ENCODE assay signal across 2 cellular contexts in the genomic region with DNA sequence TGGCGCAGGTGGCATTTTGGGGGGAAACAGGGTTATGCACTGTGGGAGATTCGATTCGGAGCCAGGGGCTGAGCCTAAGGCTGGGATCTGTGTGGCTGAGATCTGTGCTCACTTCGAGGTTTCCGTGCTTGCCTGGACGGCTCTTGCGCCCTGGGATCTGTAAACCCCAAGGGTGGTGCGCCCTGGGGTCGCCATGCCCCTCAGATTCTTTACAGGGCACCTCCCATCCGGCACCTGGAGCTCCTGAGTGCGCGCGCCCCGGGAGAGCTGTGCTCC.
TF ChIP-seq lines count a peak whose summit lies in the region.

No MANE protein-coding gene starts in this region.

TF ChIP-seq in GM12878, 131 proteins besides CTCF, POLR2A, EP300 and RAD21:
- TF ChIP-seq CREM (IDR thresholded peaks at IDR 0.05; ENCODE audit: low read depth): no peak
- no peak for TF ChIP-seq RAD51 (IDR thresholded peaks at IDR 0.05)
- no peak for TF ChIP-seq RCOR1 (conservative IDR thresholded peaks at IDR 0.05; ENCODE audit: low read depth, low read length)
- TF ChIP-seq SUPT20H (IDR thresholded peaks at IDR 0.05; ENCODE audit: borderline replicate concordance, control insufficient read depth, low read depth, low read length): no peak
- TF ChIP-seq, protein P1, sequence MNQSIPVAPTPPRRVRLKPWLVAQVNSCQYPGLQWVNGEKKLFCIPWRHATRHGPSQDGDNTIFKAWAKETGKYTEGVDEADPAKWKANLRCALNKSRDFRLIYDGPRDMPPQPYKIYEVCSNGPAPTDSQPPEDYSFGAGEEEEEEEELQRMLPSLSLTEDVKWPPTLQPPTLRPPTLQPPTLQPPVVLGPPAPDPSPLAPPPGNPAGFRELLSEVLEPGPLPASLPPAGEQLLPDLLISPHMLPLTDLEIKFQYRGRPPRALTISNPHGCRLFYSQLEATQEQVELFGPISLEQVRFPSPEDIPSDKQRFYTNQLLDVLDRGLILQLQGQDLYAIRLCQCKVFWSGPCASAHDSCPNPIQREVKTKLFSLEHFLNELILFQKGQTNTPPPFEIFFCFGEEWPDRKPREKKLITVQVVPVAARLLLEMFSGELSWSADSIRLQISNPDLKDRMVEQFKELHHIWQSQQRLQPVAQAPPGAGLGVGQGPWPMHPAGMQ (IDR thresholded peaks at IDR 0.05; ENCODE audit: borderline replicate concordance): no peak
- TF ChIP-seq ZNF207 (IDR thresholded peaks at IDR 0.05; ENCODE audit: borderline replicate concordance): no peak
- TF ChIP-seq HDAC6 (IDR thresholded peaks at IDR 0.05; ENCODE audit: unreplicated experiment): peak; percentile 38
- no peak for TF ChIP-seq EZH2 (IDR thresholded peaks at IDR 0.05; ENCODE audit: borderline replicate concordance, control insufficient read depth, low read depth, low read length)

TF ChIP-seq in HEK293T, 16 proteins besides CTCF, POLR2A, EP300 and RAD21:
- TF ChIP-seq ELF4 (IDR thresholded peaks at IDR 0.05) (no peak), LEF1 (IDR thresholded peaks at IDR 0.05; ENCODE audit: borderline replicate concordance) (no peak), SP1 (IDR thresholded peaks at IDR 0.05) (no peak), L3MBTL2 (conservative IDR thresholded peaks at IDR 0.05) (no peak), NFRKB (IDR thresholded peaks at IDR 0.05) (no peak), FOXA1 (IDR thresholded peaks at IDR 0.05) (no peak), FOXM1 (IDR thresholded peaks at IDR 0.05; ENCODE audit: borderline replicate concordance) (no peak), ZNF384 (IDR thresholded peaks at IDR 0.05) (no peak), BHLHE40 (IDR thresholded peaks at IDR 0.05; ENCODE audit: borderline replicate concordance) (no peak), SUZ12 (IDR thresholded peaks at IDR 0.05) (no peak), TARDBP (IDR thresholded peaks at IDR 0.05) (no peak), HDGF (IDR thresholded peaks at IDR 0.05; ENCODE audit: borderline replicate concordance) (no peak), CTBP1 (IDR thresholded peaks at IDR 0.05; ENCODE audit: borderline replicate concordance) (no peak), ARNT (IDR thresholded peaks at IDR 0.05) (no peak), FOXK2 (IDR thresholded peaks at IDR 0.05) (no peak)
- TF ChIP-seq, protein P2, sequence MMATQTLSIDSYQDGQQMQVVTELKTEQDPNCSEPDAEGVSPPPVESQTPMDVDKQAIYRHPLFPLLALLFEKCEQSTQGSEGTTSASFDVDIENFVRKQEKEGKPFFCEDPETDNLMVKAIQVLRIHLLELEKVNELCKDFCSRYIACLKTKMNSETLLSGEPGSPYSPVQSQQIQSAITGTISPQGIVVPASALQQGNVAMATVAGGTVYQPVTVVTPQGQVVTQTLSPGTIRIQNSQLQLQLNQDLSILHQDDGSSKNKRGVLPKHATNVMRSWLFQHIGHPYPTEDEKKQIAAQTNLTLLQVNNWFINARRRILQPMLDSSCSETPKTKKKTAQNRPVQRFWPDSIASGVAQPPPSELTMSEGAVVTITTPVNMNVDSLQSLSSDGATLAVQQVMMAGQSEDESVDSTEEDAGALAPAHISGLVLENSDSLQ (IDR thresholded peaks at IDR 0.05): no peak
